In the genomic region with DNA sequence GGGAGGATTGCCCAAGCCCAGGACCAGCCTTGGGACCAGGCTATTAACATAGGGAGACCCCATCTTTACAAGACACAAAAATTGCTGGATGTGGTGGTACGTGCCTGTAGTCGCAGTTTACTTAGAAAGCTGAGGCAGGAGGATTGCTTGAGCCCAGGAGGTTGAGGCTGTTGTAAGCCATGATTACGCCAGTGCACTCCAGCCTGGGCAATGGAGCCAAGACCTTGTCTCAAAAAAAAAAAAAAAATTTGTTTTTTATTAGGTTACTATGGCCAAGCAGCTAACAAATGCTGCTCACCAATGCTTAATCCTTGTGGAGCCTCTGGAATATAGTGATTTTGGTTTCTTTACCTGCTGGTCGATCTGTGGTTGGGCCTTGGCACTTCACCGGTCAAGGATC, we compare ENCODE assay signal across 17 cellular contexts. TPM values are rescaled to one million over a fixed set of nuclear protein-coding genes. Genes with fewer than 3 reads are reported as not detected.
A peak's percentile ranks its signal among the peaks of the same experiment; 100 is the strongest.
DNase-seq lines count a peak whose midpoint lies in the region; ATAC-seq, FAIRE-seq and TF ChIP-seq lines count a peak whose summit lies in the region.
"Had no signal": no experiment of that assay in that cellular context is flagged by ENCODE, and none has a peak within 500 bp of the region (broad histone marks: within the 10 kb centered on the region; RNA-seq: fewer than 3 reads in every experiment).

No MANE protein-coding gene starts in this region.

- no peaks in the 10 kb centered on the region for H3K9me3 ChIP-seq in A549
- no peaks in the 10 kb centered on the region for H3K9me3 ChIP-seq in CD4-positive, alpha-beta memory T cell (ENCODE audit: control insufficient read depth in 1 of 2, low read length in 2 of 2)
- no peaks in the 10 kb centered on the region for H3K9me3 ChIP-seq in naive thymus-derived CD4-positive, alpha-beta T cell (ENCODE audit: control insufficient read depth in 2 of 3, low read length in 3 of 3)
- H3K9me3 ChIP-seq: spleen had no signal

- H3K4me3 Mint-ChIP-seq in CD4-positive, alpha-beta memory T cell = peak overlapping the region in 6 of 8 donors; percentile 43 to 63 (median 48)
- no peak overlapping the region for H3K4me3 Mint-ChIP-seq in WTC11
- peak overlapping the region in 6 of 10 donors; percentile 27 to 79 (median 42) for H3K4me3 Mint-ChIP-seq in naive thymus-derived CD4-positive, alpha-beta T cell

- no peak for TF ChIP-seq POLR2A in A549 (IDR thresholded peaks at IDR 0.05; ENCODE audit: low read length)

- H3K27ac ChIP-seq in A549 = peak overlapping the region; percentile 69 to 93
- no peak overlapping the region for H3K27ac ChIP-seq in CD4-positive, alpha-beta memory T cell (ENCODE audit: low read depth, low read length)
- H3K27ac ChIP-seq in naive thymus-derived CD4-positive, alpha-beta T cell (ENCODE audit: low read depth, low read length) = no peak overlapping the region

- no peak for DNase-seq in A549 (ENCODE audit: low read depth in 1 of 2, low spot score in 1 of 2)
- DNase-seq in CD4-positive, alpha-beta memory T cell = no peak
- DNase-seq in WTC11 (ENCODE audit: low spot score) = no peak
- DNase-seq in naive thymus-derived CD4-positive, alpha-beta T cell = no peak
- no peak for DNase-seq in stimulated activated CD4-positive, alpha-beta T cell treated with anti-CD3 and anti-CD28 coated beads, Interleukin-4, amount 100 ng/mL, for 4 hours
- DNase-seq in effector CD8-positive, alpha-beta T cell (lab: John Stamatoyannopoulos, UW) = no peak
- DNase-seq: activated CD4-positive, alpha-beta T cell treated with anti-CD3 and anti-CD28 coated beads, Interleukin-2, amount 50 U/mL, for 4 hours; C1 segment of cervical spinal cord; effector CD4-positive, alpha-beta T cell; foreskin fibroblast; NCI-H2081 treated with DMSO at 0.1 percent for 48 hours; NCI-H774; SHP77; spleen; substantia nigra had no signal

- intact Hi-C loops in CD4-positive, alpha-beta memory T cell (cut with micrococcal nuclease) = no loop called here
- intact Hi-C loops in naive thymus-derived CD4-positive, alpha-beta T cell (cut with micrococcal nuclease) = no loop called here

- H3K36me3 ChIP-seq in CD4-positive, alpha-beta memory T cell (ENCODE audit: insufficient read depth, low read length) = peaks cover 7% of the 10 kb centered on the region
- peaks cover 0 to 9% (median 0%) of the 10 kb centered on the region in 3 experiments for H3K36me3 ChIP-seq in naive thymus-derived CD4-positive, alpha-beta T cell (ENCODE audit: control insufficient read depth in 2 of 3, insufficient read depth in 3 of 3, low read length in 3 of 3)

- no peaks in the 10 kb centered on the region for H3K27me3 ChIP-seq in CD4-positive, alpha-beta memory T cell (ENCODE audit: insufficient read depth, low read length)
- H3K27me3 ChIP-seq in naive thymus-derived CD4-positive, alpha-beta T cell (ENCODE audit: control insufficient read depth in 2 of 2, insufficient read depth in 2 of 2, low read length in 2 of 2) = no peaks in the 10 kb centered on the region
- H3K27me3 ChIP-seq: spleen had no signal

- ATAC-seq in A549 (no peak), WTC11 (no peak), GM21529 (IDR thresholded peaks at IDR 0.05; ENCODE audit: unreplicated experiment) (no peak), GM21737 (IDR thresholded peaks at IDR 0.05; ENCODE audit: unreplicated experiment) (no peak)
- ATAC-seq in naive thymus-derived CD4-positive, alpha-beta T cell = no peak

- peaks cover 9 to 35% (median 21%) of the 10 kb centered on the region in 4 donors for H3K4me1 Mint-ChIP-seq in CD4-positive, alpha-beta memory T cell
- H3K4me1 Mint-ChIP-seq in WTC11 = peaks cover 26% of the 10 kb centered on the region
- H3K4me1 Mint-ChIP-seq in naive thymus-derived CD4-positive, alpha-beta T cell = peaks cover 11 to 40% (median 30%) of the 10 kb centered on the region in 7 donors

- peaks cover 88% of the 10 kb centered on the region for H3K4me1 ChIP-seq in A549
- peaks cover 78% of the 10 kb centered on the region for H3K4me1 ChIP-seq in CD4-positive, alpha-beta memory T cell (ENCODE audit: insufficient read depth, low read length)
- peaks cover 66% of the 10 kb centered on the region in 2 donors for H3K4me1 ChIP-seq in naive thymus-derived CD4-positive, alpha-beta T cell (ENCODE audit: control insufficient read depth in 2 of 2, insufficient read depth in 2 of 2, low read length in 2 of 2)

- POLR2A ChIA-PET in A549 (lab: Yijun Ruan, JAX) = interaction anchor here (0.6 kb wide), 1 partner anchor 92 kb away, joined by 6 read pairs; no protein-coding TSS in a partner anchor
- POLR2A ChIA-PET in CD4-positive, alpha-beta memory T cell (lab: Charles Lee; ENCODE audit: partially characterized antibody) = interaction anchor here (1.3 to 16.5 kb wide), 7 partner anchors 7 to 129 kb away, joined by 3 to 595 read pairs (median 36); partner anchors contain the start of genes ARID1A and PIGV
- POLR2A ChIA-PET in WTC11 (lab: Charles Lee) = interaction anchor here (0.6 kb wide), 1 partner anchor 11 kb away, joined by 3 read pairs; no protein-coding TSS in a partner anchor
- POLR2A ChIA-PET in naive thymus-derived CD4-positive, alpha-beta T cell (lab: Charles Lee) = interaction anchor here (0.6 to 17.4 kb wide), 9 partner anchors 11 to 204 kb away, joined by 3 to 383 read pairs (median 7); partner anchors contain the start of gene PIGV

- peaks cover 11 to 41% of the 10 kb centered on the region in 2 donors for H3K36me3 Mint-ChIP-seq in CD4-positive, alpha-beta memory T cell
- peaks cover 17% of the 10 kb centered on the region for H3K36me3 Mint-ChIP-seq in WTC11
- H3K36me3 Mint-ChIP-seq in naive thymus-derived CD4-positive, alpha-beta T cell = peaks cover 0 to 25% (median 12%) of the 10 kb centered on the region in 5 donors

- peak overlapping the region; percentile 94 for H3K4me2 ChIP-seq in A549

- no peaks in the 10 kb centered on the region for H3K27me3 Mint-ChIP-seq in CD4-positive, alpha-beta memory T cell
- no peaks in the 10 kb centered on the region for H3K27me3 Mint-ChIP-seq in WTC11 (ENCODE audit: low read depth)
- no peaks in the 10 kb centered on the region for H3K27me3 Mint-ChIP-seq in naive thymus-derived CD4-positive, alpha-beta T cell

- 88% methylated on average over 4 of the region's 5 CpGs for WGBS in A549 (ENCODE audit: missing lambda C conversion rate)

- TF ChIP-seq CTCF in A549 (IDR thresholded peaks at IDR 0.05) = no peak
- TF ChIP-seq CTCF in WTC11 (IDR thresholded peaks at IDR 0.05) = no peak

- CTCF ChIA-PET in A549 (lab: Yijun Ruan, JAX) = interaction anchor here (0.5 to 4.0 kb wide), 5 partner anchors 13 to 185 kb away, joined by 3 to 15 read pairs (median 3); partner anchors contain the start of gene GPN2
- CTCF ChIA-PET in CD4-positive, alpha-beta memory T cell (lab: Charles Lee; ENCODE audit: partially characterized antibody) = interaction anchor here (1.1 to 2.1 kb wide), 4 partner anchors 11 to 82 kb away, joined by 3 to 5 read pairs (median 4); no protein-coding TSS in a partner anchor
- CTCF ChIA-PET in WTC11 (lab: Charles Lee) = interaction anchor here (0.7 to 1.3 kb wide), 4 partner anchors 12 to 102 kb away, joined by 3 to 6 read pairs (median 4); no protein-coding TSS in a partner anchor
- CTCF ChIA-PET in naive thymus-derived CD4-positive, alpha-beta T cell (lab: Charles Lee) = interaction anchor here (0.6 to 2.4 kb wide), 5 partner anchors 14 to 105 kb away, joined by 3 to 7 read pairs (median 5); no protein-coding TSS in a partner anchor

- peak overlapping the region in 2 of 7 donors; percentile 54 to 79 for H3K27ac Mint-ChIP-seq in CD4-positive, alpha-beta memory T cell
- peak overlapping the region; percentile 26; the same call in 1 of the 2 replicates for H3K27ac Mint-ChIP-seq in WTC11
- peak overlapping the region in 3 of 9 donors; percentile 74 to 77 (median 76) for H3K27ac Mint-ChIP-seq in naive thymus-derived CD4-positive, alpha-beta T cell

- no peaks in the 10 kb centered on the region for H3K9me3 Mint-ChIP-seq in CD4-positive, alpha-beta memory T cell
- no peaks in the 10 kb centered on the region for H3K9me3 Mint-ChIP-seq in WTC11
- H3K9me3 Mint-ChIP-seq in naive thymus-derived CD4-positive, alpha-beta T cell = no peaks in the 10 kb centered on the region

- no peak for FAIRE-seq in A549 (lab: Jason Lieb, UNC)

- no peak overlapping the region for H3K4me3 ChIP-seq in A549
- H3K4me3 ChIP-seq in CD4-positive, alpha-beta memory T cell (ENCODE audit: low read length in 2 of 2) = no peak overlapping the region
- H3K4me3 ChIP-seq in naive thymus-derived CD4-positive, alpha-beta T cell (ENCODE audit: low read length) = no peak overlapping the region
- H3K4me3 ChIP-seq: spleen had no signal

- no peak for TF ChIP-seq RAD21 in A549 (conservative IDR thresholded peaks at IDR 0.05 in 1 of 2, IDR thresholded peaks at IDR 0.05 in 1 of 2)

- TF ChIP-seq EP300 in A549 (IDR thresholded peaks at IDR 0.05) = no peak

TF ChIP-seq in A549, 52 proteins besides CTCF, POLR2A, EP300 and RAD21 (continues in another document):
- TF ChIP-seq CHD4 (IDR thresholded peaks at IDR 0.05; ENCODE audit: borderline replicate concordance) (no peak), ZC3H11A (IDR thresholded peaks at IDR 0.05) (no peak), SMC3 (IDR thresholded peaks at IDR 0.05) (no peak), TP53 (CRISPR knock-in tag; IDR thresholded peaks at IDR 0.05) (no peak), FOXS1 (CRISPR knock-in tag; IDR thresholded peaks at IDR 0.05) (no peak), RNF2 (IDR thresholded peaks at IDR 0.05; ENCODE audit: borderline replicate concordance, low read depth) (no peak), RFX5 (IDR thresholded peaks at IDR 0.05) (no peak)

TF ChIP-seq in WTC11, 78 proteins besides CTCF, POLR2A, EP300 and RAD21 (continues in another document):
- TF ChIP-seq ZBTB43 (CRISPR knock-in tag; IDR thresholded peaks at IDR 0.05) = no peak

RNA-seq across cellular contexts. Expression of gene ARID1A, which starts 8.8 kb away (rescaled TPM):
- polyA plus RNA-seq in A549 (2011; rRNA removed) (17.4 and 23.9 TPM in 2 replicates), A549 (2017; fragmentation: RNase III; extraction: RNeasy Plus Mini Kit Qiagen cat#74134 plus additional on column Dnase treatment) (21.4 to 24.1 TPM (median 22.4 TPM) in 3 replicates)
- 29.6 and 37.4 TPM in 2 replicates for polyA plus RNA-seq in A549 (2012; cell fraction: cytosol; rRNA removed)
- polyA plus RNA-seq in A549 (2012; cell fraction: nucleus; rRNA removed) = 71.0 and 103 TPM in 2 replicates
- polyA minus RNA-seq in A549 (2011; rRNA and poly(A)+ RNA removed) = 40.8 and 48.3 TPM in 2 replicates
- 100 to 1,000 TPM; 112 to 127 TPM for total RNA-seq in CD4-positive, alpha-beta memory T cell
- 10 to 100 TPM in 1 of 2 donors, 1 to 10 TPM in 1; 4.2 to 30.4 TPM for polyA plus RNA-seq in CD4-positive, alpha-beta memory T cell
- total RNA-seq in WTC11 (2021) = 98.0 to 105 TPM (median 103 TPM) in 3 replicates
- 100 to 1,000 TPM; 118 to 148 (median 131) TPM for total RNA-seq in naive thymus-derived CD4-positive, alpha-beta T cell
- 10 to 100 TPM; 22.3 to 26.6 TPM for polyA plus RNA-seq in naive thymus-derived CD4-positive, alpha-beta T cell

Comparison
In these comparisons a context has a peak if more than half of its experiments do, and no peak if none do; other contexts are left out.
1. H3K27ac ChIP-seq: peak in A549 (2 of 2); none in CD4-positive, alpha-beta memory T cell (single experiment) and naive thymus-derived CD4-positive, alpha-beta T cell (single experiment).